ENCODE assay signal across 21 cellular contexts in genomic region chr11:123586568-123586967, GRCh38.
DNase-seq lines count a peak whose midpoint lies in the region; TF ChIP-seq lines count a peak whose summit lies in the region.
"Had no signal": no experiment of that assay in that cellular context is flagged by ENCODE, and none has a peak within 500 bp of the region (broad histone marks: within the 10 kb centered on the region; RNA-seq: fewer than 3 reads in every experiment).

No MANE protein-coding gene starts in this region.

- H3K27me3 ChIP-seq in Caco-2 (replicated peaks; ENCODE audit: control insufficient read depth, insufficient read depth, low read length): no peaks in the 10 kb centered on the region
- H3K27me3 ChIP-seq in breast epithelium: no peaks in the 10 kb centered on the region

- CTCF ChIA-PET in Caco-2 (lab: Charles Lee): no interaction called here

- TF ChIP-seq CTCF in Caco-2 (IDR thresholded peaks at IDR 0.05; ENCODE audit: insufficient read depth in 1 of 2, low read depth in 1 of 2, low read length in 1 of 2, severe bottlenecking in 1 of 2, unreplicated experiment in 1 of 2) (no peak), endothelial cell (IDR thresholded peaks at IDR 0.05; ENCODE audit: unreplicated experiment) (no peak), progenitor cell of endocrine pancreas (IDR thresholded peaks at IDR 0.05; ENCODE audit: unreplicated experiment) (no peak), breast epithelium (IDR thresholded peaks at IDR 0.05) (no peak)

- H3K9me3 ChIP-seq in Caco-2 (no peaks in the 10 kb centered on the region), breast epithelium (no peaks in the 10 kb centered on the region)

- H3K9me3 Mint-ChIP-seq in Caco-2 (ENCODE audit: unreplicated experiment) (no peaks in the 10 kb centered on the region), endothelial cell (ENCODE audit: unreplicated experiment) (no peaks in the 10 kb centered on the region), progenitor cell of endocrine pancreas (ENCODE audit: low read depth) (no peaks in the 10 kb centered on the region)
- H3K9me3 Mint-ChIP-seq in activated T-helper 1 cell treated with anti-CD3 and anti-CD28 coated beads, Interleukin-12 subunit alpha, Interleukin-12 subunit beta, Interleukin-2, Interleukin-4 antibody, amounts not matched to agents 30 ng/mL and 10 ng/mL and 1 ng/mL, durations not matched to agents 14 hours and 24 hours and 36 hours: no peaks in the 10 kb centered on the region
- H3K9me3 Mint-ChIP-seq: CD4-positive, alpha-beta T cell; IgD-negative memory B cell had no signal

- H3K4me1 ChIP-seq in Caco-2 (peaks cover 48% of the 10 kb centered on the region), breast epithelium (no peaks in the 10 kb centered on the region)

- H3K4me3 ChIP-seq in Caco-2 (ENCODE audit: low read depth, low read length) (no peak overlapping the region), breast epithelium (no peak overlapping the region)
- H3K4me3 ChIP-seq: GM23338 had no signal

- H3K4me1 Mint-ChIP-seq in Caco-2 (ENCODE audit: low read depth, unreplicated experiment) (peaks cover 30% of the 10 kb centered on the region), endothelial cell (ENCODE audit: unreplicated experiment) (peaks cover 50% of the 10 kb centered on the region), progenitor cell of endocrine pancreas (ENCODE audit: low read depth) (peaks cover 44% of the 10 kb centered on the region)
- peaks cover 16% of the 10 kb centered on the region for H3K4me1 Mint-ChIP-seq in activated T-helper 1 cell treated with anti-CD3 and anti-CD28 coated beads, Interleukin-12 subunit alpha, Interleukin-12 subunit beta, Interleukin-2, Interleukin-4 antibody, amounts not matched to agents 30 ng/mL and 10 ng/mL and 1 ng/mL, durations not matched to agents 14 hours and 24 hours and 36 hours (ENCODE audit: low read depth)

- H3K36me3 Mint-ChIP-seq in Caco-2 (ENCODE audit: insufficient read depth, unreplicated experiment) (no peaks in the 10 kb centered on the region), endothelial cell (ENCODE audit: low read depth, unreplicated experiment) (peaks cover 24% of the 10 kb centered on the region), progenitor cell of endocrine pancreas (ENCODE audit: insufficient read depth) (no peaks in the 10 kb centered on the region)
- peaks cover 22% of the 10 kb centered on the region for H3K36me3 Mint-ChIP-seq in activated T-helper 1 cell treated with anti-CD3 and anti-CD28 coated beads, Interleukin-12 subunit alpha, Interleukin-12 subunit beta, Interleukin-2, Interleukin-4 antibody, amounts not matched to agents 30 ng/mL and 10 ng/mL and 1 ng/mL, durations not matched to agents 14 hours and 24 hours and 36 hours (ENCODE audit: low read depth)
- H3K36me3 Mint-ChIP-seq: IgD-negative memory B cell had no signal

- H3K27me3 Mint-ChIP-seq in Caco-2 (ENCODE audit: insufficient read depth, unreplicated experiment) (no peaks in the 10 kb centered on the region), endothelial cell (ENCODE audit: unreplicated experiment) (peaks cover 20% of the 10 kb centered on the region), progenitor cell of endocrine pancreas (peaks cover 6% of the 10 kb centered on the region)
- no peaks in the 10 kb centered on the region for H3K27me3 Mint-ChIP-seq in activated T-helper 1 cell treated with anti-CD3 and anti-CD28 coated beads, Interleukin-12 subunit alpha, Interleukin-12 subunit beta, Interleukin-2, Interleukin-4 antibody, amounts not matched to agents 30 ng/mL and 10 ng/mL and 1 ng/mL, durations not matched to agents 14 hours and 24 hours and 36 hours (ENCODE audit: insufficient read depth)
- H3K27me3 Mint-ChIP-seq: CD4-positive, alpha-beta T cell; IgD-negative memory B cell had no signal

- no TSS peak for BruUV-seq in Caco-2 (replicated peaks; lab: Mats Ljungman, UMichigan)

- POLR2A ChIA-PET in Caco-2 (lab: Charles Lee): no interaction called here

- H3K4me3 Mint-ChIP-seq in Caco-2 (ENCODE audit: unreplicated experiment) (no peak overlapping the region), endothelial cell (ENCODE audit: unreplicated experiment) (peak overlapping the region; percentile 66), progenitor cell of endocrine pancreas (ENCODE audit: low read depth) (no peak overlapping the region)
- no peak overlapping the region for H3K4me3 Mint-ChIP-seq in activated T-helper 1 cell treated with anti-CD3 and anti-CD28 coated beads, Interleukin-12 subunit alpha, Interleukin-12 subunit beta, Interleukin-2, Interleukin-4 antibody, amounts not matched to agents 30 ng/mL and 10 ng/mL and 1 ng/mL, durations not matched to agents 14 hours and 24 hours and 36 hours
- H3K4me3 Mint-ChIP-seq: CD4-positive, alpha-beta T cell; GM23338; IgD-negative memory B cell had no signal

- no peak for DNase-seq in Caco-2
- DNase-seq in NCI-H524 treated with DMSO at 0.1 percent for 48 hours (lab: John Stamatoyannopoulos, UW): peak; percentile 48
- no peak for DNase-seq in endothelial cell (ENCODE audit: low spot score)
- no peak for DNase-seq in progenitor cell of endocrine pancreas (ENCODE audit: low spot score, unreplicated experiment)
- DNase-seq in breast epithelium (ENCODE audit: low spot score in 2 of 2): no peak
- DNase-seq in HK-2 (ENCODE audit: unreplicated experiment): no peak
- no peak for DNase-seq in GDM1 (lab: John Stamatoyannopoulos, UW)
- no peak for DNase-seq in activated T-helper 1 cell treated with anti-CD3 and anti-CD28 coated beads, Interleukin-12 subunit alpha, Interleukin-12 subunit beta, Interleukin-2, Interleukin-4 antibody, amounts not matched to agents 30 ng/mL and 10 ng/mL and 1 ng/mL, durations not matched to agents 14 hours and 24 hours and 36 hours (ENCODE audit: low spot score)
- DNase-seq: CD4-positive, alpha-beta T cell; COR-L47; DMS 273 treated with DMSO at 0.1 percent for 48 hours; HCEC 1CT; NCI-H1105; NCI-H146; NCI-H2029; NCI-H2227 treated with DMSO at 0.1 percent for 48 hours; NCI-H510A treated with DMSO at 0.1 percent for 48 hours; NCI-H774; NK-92 treated with Interleukin-12 subunit alpha and Interleukin-12 subunit beta, amount 100 ng/mL, for 24 hours had no signal

- TF ChIP-seq POLR2A in breast epithelium (IDR thresholded peaks at IDR 0.05): no peak

- no peaks in the 10 kb centered on the region for H3K36me3 ChIP-seq in Caco-2 (ENCODE audit: control insufficient read depth, insufficient read depth, low read length)
- no peaks in the 10 kb centered on the region for H3K36me3 ChIP-seq in breast epithelium

- H3K27ac ChIP-seq in breast epithelium: no peak overlapping the region

- intact Hi-C loops in Caco-2 (cut with micrococcal nuclease; ENCODE audit: unreplicated experiment) (loop anchor here (10.0 kb wide), 1 partner anchor 228 kb away; no protein-coding TSS in a partner anchor), breast epithelium (cut with DNase I; ENCODE audit: low total_unique reads) (no loop called here)
- intact Hi-C loops in activated T-helper 1 cell treated with anti-CD3 and anti-CD28 coated beads, Interleukin-12 subunit alpha, Interleukin-12 subunit beta, Interleukin-2, Interleukin-4 antibody, amounts not matched to agents 30 ng/mL and 10 ng/mL and 1 ng/mL, durations not matched to agents 14 hours and 24 hours and 36 hours (cut with micrococcal nuclease): no loop called here

- peak overlapping the region; percentile 4 for H3K27ac Mint-ChIP-seq in Caco-2 (ENCODE audit: unreplicated experiment)
- H3K27ac Mint-ChIP-seq in endothelial cell (ENCODE audit: unreplicated experiment): peak overlapping the region; percentile 65
- H3K27ac Mint-ChIP-seq in progenitor cell of endocrine pancreas: peak overlapping the region; percentile 97
- H3K27ac Mint-ChIP-seq in activated T-helper 1 cell treated with anti-CD3 and anti-CD28 coated beads, Interleukin-12 subunit alpha, Interleukin-12 subunit beta, Interleukin-2, Interleukin-4 antibody, amounts not matched to agents 30 ng/mL and 10 ng/mL and 1 ng/mL, durations not matched to agents 14 hours and 24 hours and 36 hours: no peak overlapping the region
- H3K27ac Mint-ChIP-seq: CD4-positive, alpha-beta T cell had no signal
